27 cellular contexts compared by ENCODE assay signal in genomic region chr1:175783126-175783722, GRCh38. TPM values are rescaled to one million over a fixed set of nuclear protein-coding genes. Genes with fewer than 3 reads are reported as not detected.
DNase-seq lines count a peak whose midpoint lies in the region; ATAC-seq and TF ChIP-seq lines count a peak whose summit lies in the region.
"Had no signal": no experiment of that assay in that cellular context is flagged by ENCODE, and none has a peak within 500 bp of the region (broad histone marks: within the 10 kb centered on the region; RNA-seq: fewer than 3 reads in every experiment).

No MANE protein-coding gene starts in this region.

- H3K27me3 ChIP-seq in RWPE2 (ENCODE audit: insufficient read depth, poor library complexity, severe bottlenecking): no peaks in the 10 kb centered on the region
- H3K27me3 ChIP-seq: adrenal gland, brain microvascular endothelial cell, neural progenitor cell had no signal

- no peaks in the 10 kb centered on the region for H3K9me3 ChIP-seq in RWPE2 (ENCODE audit: severe bottlenecking)
- H3K9me3 ChIP-seq: adrenal gland, spleen had no signal

- no peaks in the 10 kb centered on the region for H3K36me3 ChIP-seq in RWPE2 (ENCODE audit: low read depth)
- H3K36me3 ChIP-seq: adrenal gland, brain microvascular endothelial cell, heart left ventricle, neural progenitor cell, spleen had no signal

- ATAC-seq in RWPE2 (ENCODE audit: low read depth) (0 out of 3 replicates have a peak, but pooled peaks have one; percentile 40), HG02938 (IDR thresholded peaks at IDR 0.05; ENCODE audit: unreplicated experiment) (no peak), HG02610 (IDR thresholded peaks at IDR 0.05; ENCODE audit: unreplicated experiment) (no peak)
- ATAC-seq: activated T-cell treated with anti-CD3 and anti-CD28 coated beads, Interleukin-2, amount 50 U/mL, for 72 hours; right cardiac atrium had no signal

- intact Hi-C loops in head of caudate nucleus (cut with DNase I): no loop called here

- DNase-seq in ELR (ENCODE audit: low read depth) (peak; percentile 56), RWPE2 (ENCODE audit: low spot score) (no peak), epithelial cell of esophagus (ENCODE audit: low read depth) (peak; percentile 9), pulmonary artery endothelial cell (ENCODE audit: low read depth, low spot score) (peak; percentile 61), head of caudate nucleus (no peak)
- DNase-seq: activated naive CD4-positive, alpha-beta T cell; activated T-cell treated with anti-CD3 and anti-CD28 coated beads, Interleukin-2, amount 50 U/mL, for 72 hours; adrenal gland; brain microvascular endothelial cell; DMS79 treated with DMSO at 0.1 percent for 48 hours; heart left ventricle; HFFc6; NCI-H1105; NCI-H2029 treated with DMSO at 0.1 percent for 48 hours; NCI-H2227 treated with DMSO at 0.1 percent for 48 hours; NCI-H69; right cardiac atrium; spleen; stimulated activated CD4-positive, alpha-beta T cell treated with anti-CD3 and anti-CD28 coated beads, Interleukin-2, amount 100 ng/mL, for 48 hours; T1000 had no signal

- H3K4me3 ChIP-seq in RWPE2 (ENCODE audit: severe bottlenecking) (no peak overlapping the region), epithelial cell of esophagus (ENCODE audit: low read length) (no peak overlapping the region)
- H3K4me3 ChIP-seq: adrenal gland, heart left ventricle, neural progenitor cell, spleen had no signal

- no peak for TF ChIP-seq CTCF in RWPE2 (IDR thresholded peaks at IDR 0.05; ENCODE audit: poor library complexity, severe bottlenecking)
- TF ChIP-seq CTCF in epithelial cell of esophagus (IDR thresholded peaks at IDR 0.05; ENCODE audit: insufficient read depth, low read depth, low read length, missing control alignments): no peak

- no peak overlapping the region for H3K27ac ChIP-seq in RWPE2 (ENCODE audit: poor library complexity, severe bottlenecking)
- H3K27ac ChIP-seq: adrenal gland, brain microvascular endothelial cell, C4-2B, heart left ventricle, HL-60, neural progenitor cell, parathyroid adenoma, spleen had no signal

- H3K4me1 ChIP-seq in RWPE2 (ENCODE audit: insufficient read depth, poor library complexity, severe bottlenecking): no peaks in the 10 kb centered on the region
- H3K4me1 ChIP-seq: adrenal gland, parathyroid adenoma, spleen had no signal

RNA-seq across cellular contexts. Expression of gene TNR, which starts 39.8 kb away (rescaled TPM):
- total RNA-seq in pulmonary artery endothelial cell: 0.26 and 0.42 TPM in 2 replicates
- total RNA-seq: activated T-cell treated with anti-CD3 and anti-CD28 coated beads, Interleukin-2, amount 50 U/mL, for 72 hours; HFFc6; LHCN-M2 had no signal

Comparison
In these comparisons a context has a peak if more than half of its experiments do, and no peak if none do; other contexts are left out.
1. DNase-seq: peak in ELR (single experiment), epithelial cell of esophagus (single experiment) and pulmonary artery endothelial cell (single experiment); none in RWPE2 (single experiment) and head of caudate nucleus (0 of 42).